16 cellular contexts compared by ENCODE assay signal in genomic region chr4:87025023-87025613, GRCh38.
A peak's percentile ranks its signal among the peaks of the same experiment; 100 is the strongest.
DNase-seq lines count a peak whose midpoint lies in the region; ATAC-seq, FAIRE-seq and TF ChIP-seq lines count a peak whose summit lies in the region.
"Had no signal": no experiment of that assay in that cellular context is flagged by ENCODE, and none has a peak within 500 bp of the region (broad histone marks: within the 10 kb centered on the region; RNA-seq: fewer than 3 reads in every experiment).

No MANE protein-coding gene starts in this region.

- H2AFZ ChIP-seq in hepatocyte, result no peak overlapping the region
- H2AFZ ChIP-seq: GM23248, parathyroid adenoma had no signal

- peak; percentile 50 for DNase-seq in A673 (ENCODE audit: low spot score)
- peak; percentile 35 for DNase-seq in NCI-H69 (lab: John Stamatoyannopoulos, UW)
- DNase-seq in hepatocyte (ENCODE audit: low spot score), result no peak
- DNase-seq in H54 (ENCODE audit: insufficient read length, low spot score), result no peak
- DNase-seq in T1000 (lab: John Stamatoyannopoulos, UW), result no peak
- DNase-seq in brain microvascular endothelial cell, result no peak
- DNase-seq: activated effector memory CD4-positive, alpha-beta T cell treated with anti-CD3 and anti-CD28 coated beads, Interleukin-2, amount 50 U/mL, for 16 hours; aorta; GM23248; MV-4-11; NCI-H2227 treated with DMSO at 0.1 percent for 48 hours; SIG-M5 had no signal

- intact Hi-C loops in A673 (cut with micrococcal nuclease; ENCODE audit: unreplicated experiment), result no loop called here

- 66% methylated on average over 5 of the region's 5 CpGs for WGBS in hepatocyte (ENCODE audit: low lambda C conversion rate, missing lambda C conversion rate)

- in situ Hi-C loops in brain microvascular endothelial cell (cut with HindIII; ENCODE audit: low pct_ligation_motif_present, low sequenced_read_pairs), result no loop called here

- no peak for ATAC-seq in GM18502 (IDR thresholded peaks at IDR 0.05; ENCODE audit: poor library complexity, unreplicated experiment)

- no peaks in the 10 kb centered on the region for H3K27me3 ChIP-seq in A673 (replicated peaks; ENCODE audit: insufficient read depth, low read depth, low read length, poor library complexity)
- no peaks in the 10 kb centered on the region for H3K27me3 ChIP-seq in hepatocyte
- H3K27me3 ChIP-seq in rectal smooth muscle tissue (ENCODE audit: control insufficient read depth, insufficient read depth, low read length), result no peaks in the 10 kb centered on the region
- no peaks in the 10 kb centered on the region for H3K27me3 ChIP-seq in brain microvascular endothelial cell (replicated peaks)

- TF ChIP-seq CTCF in A673 (conservative IDR thresholded peaks at IDR 0.05; ENCODE audit: low read depth, low read length) (no peak), hepatocyte (IDR thresholded peaks at IDR 0.05; ENCODE audit: poor library complexity) (no peak), brain microvascular endothelial cell (IDR thresholded peaks at IDR 0.05; ENCODE audit: low read depth, low read length, missing control alignments) (no peak)

- H3K79me2 ChIP-seq in hepatocyte, result peaks cover 98% of the 10 kb centered on the region

- no peaks in the 10 kb centered on the region for H3K9me3 ChIP-seq in A673 (ENCODE audit: low read depth, low read length, poor library complexity, severe bottlenecking)
- no peaks in the 10 kb centered on the region for H3K9me3 ChIP-seq in hepatocyte (ENCODE audit: low read depth)

- H3K9me2 ChIP-seq in hepatocyte (replicated peaks; ENCODE audit: insufficient read depth), result no peaks in the 10 kb centered on the region

- POLR2A ChIA-PET in A673 (lab: Charles Lee; ENCODE audit: low non-redundant PET), result no interaction called here

- H3K4me3 ChIP-seq in A673 (ENCODE audit: low read depth, low read length, poor library complexity, severe bottlenecking) (no peak overlapping the region), hepatocyte (no peak overlapping the region), rectal smooth muscle tissue (ENCODE audit: low read length) (peak overlapping the region; percentile 11), brain microvascular endothelial cell (ENCODE audit: low read depth, low read length) (no peak overlapping the region)
- H3K4me3 ChIP-seq: GM23248 had no signal

- CTCF ChIA-PET in A673 (lab: Charles Lee), result no interaction called here

- no TSS peak for BruUV-seq in A673 (replicated peaks; lab: Mats Ljungman, UMichigan)

- no peak for TF ChIP-seq POLR2A in H54 (IDR thresholded peaks at IDR 0.05; ENCODE audit: low read depth, low read length)

- H4K20me1 ChIP-seq in hepatocyte (ENCODE audit: insufficient read depth, poor library complexity, severe bottlenecking), result peaks cover 26% of the 10 kb centered on the region

- H3K27ac ChIP-seq in A673 (ENCODE audit: low read depth, low read length, poor library complexity, severe bottlenecking), result no peak overlapping the region
- H3K27ac ChIP-seq in hepatocyte, result peak overlapping the region; percentile 73
- H3K27ac ChIP-seq in rectal smooth muscle tissue (ENCODE audit: low read depth, low read length), result peak overlapping the region; percentile 48
- no peak overlapping the region for H3K27ac ChIP-seq in brain microvascular endothelial cell
- H3K27ac ChIP-seq: GM23248, parathyroid adenoma had no signal

- H3K36me3 ChIP-seq in A673 (ENCODE audit: insufficient read depth, low read length, poor library complexity, severe bottlenecking) (no peaks in the 10 kb centered on the region), hepatocyte (replicated peaks; ENCODE audit: insufficient read depth, low read depth) (no peaks in the 10 kb centered on the region), rectal smooth muscle tissue (ENCODE audit: control insufficient read depth, insufficient read depth, low read length) (no peaks in the 10 kb centered on the region), brain microvascular endothelial cell (replicated peaks) (no peaks in the 10 kb centered on the region)

- peak overlapping the region; percentile 49 for H3K4me2 ChIP-seq in hepatocyte

- no peak overlapping the region for H3K9ac ChIP-seq in rectal smooth muscle tissue (ENCODE audit: low read length)
- H3K9ac ChIP-seq: GM23248, parathyroid adenoma had no signal

- H3K4me1 ChIP-seq in A673 (ENCODE audit: insufficient read depth, low read length, poor library complexity, severe bottlenecking), result peaks cover 44% of the 10 kb centered on the region
- H3K4me1 ChIP-seq in hepatocyte (ENCODE audit: insufficient read depth), result peaks cover 30% of the 10 kb centered on the region
- H3K4me1 ChIP-seq in rectal smooth muscle tissue (ENCODE audit: control insufficient read depth, insufficient read depth, low read length), result peaks cover 35% of the 10 kb centered on the region

- no peak for FAIRE-seq in H54 (lab: Jason Lieb, UNC)
- FAIRE-seq: D721Med had no signal

Comparison
In these comparisons a context has a peak if more than half of its experiments do, and no peak if none do; other contexts are left out.
1. DNase-seq: peak in A673 (single experiment) and NCI-H69 (single experiment); none in hepatocyte (single experiment), H54 (single experiment), T1000 (single experiment) and brain microvascular endothelial cell (single experiment).
2. H3K27ac ChIP-seq: peak in hepatocyte (single experiment) and rectal smooth muscle tissue (single experiment); none in A673 (single experiment) and brain microvascular endothelial cell (single experiment).